Comparison of ENCODE assay signal across 24 cellular contexts in genomic region chr21:33668620-33669019, GRCh38.
"Had no signal": no experiment of that assay in that cellular context is flagged by ENCODE, and none has a peak within 500 bp of the region (broad histone marks: within the 10 kb centered on the region; RNA-seq: fewer than 3 reads in every experiment).

No MANE protein-coding gene starts in this region.

- H3K4me1 Mint-ChIP-seq: activated B cell treated with CpG ODN at 0.5 μM for 24 hours; activated CD4-positive, alpha-beta T cell treated with anti-CD3 and anti-CD28 coated beads for 36 hours; activated naive CD8-positive, alpha-beta T cell treated with anti-CD3 and anti-CD28 coated beads, Interleukin-2, amount 10 ng/mL, durations not matched to agents 7 days and 5 days; stimulated activated memory B cell treated with anti-CD40 and anti-IgM and Interleukin-4, amounts not matched to agents 10 μg/mL and 1 μg/mL and 100 μg/mL, for 72 hours had no signal

- H3K27me3 Mint-ChIP-seq: activated CD4-positive, alpha-beta T cell treated with anti-CD3 and anti-CD28 coated beads for 36 hours; activated naive CD8-positive, alpha-beta T cell treated with anti-CD3 and anti-CD28 coated beads, Interleukin-2, amount 10 ng/mL, durations not matched to agents 7 days and 5 days; type B pancreatic cell had no signal

- H3K36me3 ChIP-seq: lower lobe of right lung, stomach, vagina had no signal

- ATAC-seq: activated CD4-positive, alpha-beta T cell treated with anti-CD3 and anti-CD28 coated beads for 36 hours; activated T-cell treated with anti-CD3 and anti-CD28 coated beads, Interleukin-2, amount 50 U/mL, for 4 hours; lower lobe of right lung; natural killer cell treated with Interleukin-12 subunit alpha and Interleukin-12 subunit beta and Interleukin-15 and Interleukin-18, amount 100 ng/mL, for 72 hours; stimulated activated memory B cell treated with anti-CD40 and anti-IgM and Interleukin-4, amounts not matched to agents 10 μg/mL and 1 μg/mL and 100 μg/mL, for 72 hours had no signal

- H3K4me3 Mint-ChIP-seq: activated B cell treated with CpG ODN at 0.5 μM for 24 hours; activated CD4-positive, alpha-beta T cell treated with anti-CD3 and anti-CD28 coated beads for 36 hours; activated naive CD8-positive, alpha-beta T cell treated with anti-CD3 and anti-CD28 coated beads, Interleukin-2, amount 10 ng/mL, durations not matched to agents 7 days and 5 days; activated T-cell treated with anti-CD3 and anti-CD28 coated beads, Interleukin-2, amount 50 U/mL, for 4 hours; natural killer cell treated with Interleukin-12 subunit alpha and Interleukin-12 subunit beta and Interleukin-15 and Interleukin-18, amount 100 ng/mL, for 72 hours; stimulated activated memory B cell treated with anti-CD40 and anti-IgM and Interleukin-4, amounts not matched to agents 10 μg/mL and 1 μg/mL and 100 μg/mL, for 72 hours; T-helper 1 cell treated with Interleukin-12 subunit alpha and Interleukin-12 subunit beta and Interleukin-4 antibody, amounts not matched to agents 30 μg/mL and 1 μg/mL, for 36 hours; type B pancreatic cell had no signal

- H3K4me3 ChIP-seq: lower lobe of right lung, stomach, vagina had no signal

- H3K36me3 Mint-ChIP-seq: activated naive CD8-positive, alpha-beta T cell treated with anti-CD3 and anti-CD28 coated beads, Interleukin-2, amount 10 ng/mL, durations not matched to agents 7 days and 5 days; natural killer cell treated with Interleukin-12 subunit alpha and Interleukin-12 subunit beta and Interleukin-15 and Interleukin-18, amount 100 ng/mL, for 72 hours; stimulated activated memory B cell treated with anti-CD40 and anti-IgM and Interleukin-4, amounts not matched to agents 10 μg/mL and 1 μg/mL and 100 μg/mL, for 72 hours had no signal

- H3K9ac ChIP-seq: parathyroid adenoma had no signal

- H3K9me3 ChIP-seq: lower lobe of right lung, stomach, vagina had no signal

- H3K4me1 ChIP-seq: parathyroid adenoma had no signal

- H3K27me3 ChIP-seq: stomach, vagina had no signal

- H3K27ac Mint-ChIP-seq: activated B cell treated with CpG ODN at 0.5 μM for 24 hours; activated CD4-positive, alpha-beta T cell treated with anti-CD3 and anti-CD28 coated beads for 36 hours; activated naive CD8-positive, alpha-beta T cell treated with anti-CD3 and anti-CD28 coated beads, Interleukin-2, amount 10 ng/mL, durations not matched to agents 7 days and 5 days; natural killer cell treated with Interleukin-12 subunit alpha and Interleukin-12 subunit beta and Interleukin-15 and Interleukin-18, amount 100 ng/mL, for 72 hours; stimulated activated memory B cell treated with anti-CD40 and anti-IgM and Interleukin-4, amounts not matched to agents 10 μg/mL and 1 μg/mL and 100 μg/mL, for 72 hours; T-helper 1 cell treated with Interleukin-12 subunit alpha and Interleukin-12 subunit beta and Interleukin-4 antibody, amounts not matched to agents 30 μg/mL and 1 μg/mL, for 36 hours; type B pancreatic cell had no signal

- H2AFZ ChIP-seq: parathyroid adenoma had no signal

- DNase-seq: activated B cell treated with CpG ODN at 0.5 μM for 24 hours; activated CD4-positive, alpha-beta T cell treated with anti-CD3 and anti-CD28 coated beads for 36 hours; activated CD4-positive, alpha-beta T cell treated with anti-CD3 and anti-CD28 coated beads, Interleukin-2, amount 50 U/mL, for 48 hours; activated CD8-positive, alpha-beta memory T cell treated with anti-CD3 and anti-CD28 coated beads, Interleukin-2, amount 50 U/mL, for 48 hours; activated naive CD4-positive, alpha-beta T cell treated with Interleukin-2 at 50 U/mL for 16 hours; activated naive CD8-positive, alpha-beta T cell treated with anti-CD3 and anti-CD28 coated beads, Interleukin-2, amount 10 ng/mL, durations not matched to agents 7 days and 5 days; activated T-cell treated with anti-CD3 and anti-CD28 coated beads, Interleukin-2, amount 50 U/mL, for 4 hours; caudate nucleus; dermis blood vessel endothelial cell; effector CD8-positive, alpha-beta T cell; glutamatergic neuron; hippocampal formation; left cardiac atrium; lower lobe of right lung; small intestine; stimulated activated CD4-positive, alpha-beta T cell treated with anti-CD3 and anti-CD28 coated beads, Interleukin-15, amount 100 ng/mL, for 24 hours; stomach; T1000 had no signal

- H3K27ac ChIP-seq: lower lobe of right lung, parathyroid adenoma, stomach, vagina had no signal

- H3K9me3 Mint-ChIP-seq: activated B cell treated with CpG ODN at 0.5 μM for 24 hours; activated naive CD8-positive, alpha-beta T cell treated with anti-CD3 and anti-CD28 coated beads, Interleukin-2, amount 10 ng/mL, durations not matched to agents 7 days and 5 days; activated T-cell treated with anti-CD3 and anti-CD28 coated beads, Interleukin-2, amount 50 U/mL, for 4 hours; natural killer cell treated with Interleukin-12 subunit alpha and Interleukin-12 subunit beta and Interleukin-15 and Interleukin-18, amount 100 ng/mL, for 72 hours; stimulated activated memory B cell treated with anti-CD40 and anti-IgM and Interleukin-4, amounts not matched to agents 10 μg/mL and 1 μg/mL and 100 μg/mL, for 72 hours; T-helper 1 cell treated with Interleukin-12 subunit alpha and Interleukin-12 subunit beta and Interleukin-4 antibody, amounts not matched to agents 30 μg/mL and 1 μg/mL, for 36 hours; type B pancreatic cell had no signal
